8 cellular contexts compared by ENCODE assay signal in genomic region chr7:96321041-96321669, GRCh38. TPM values are rescaled to one million over a fixed set of nuclear protein-coding genes. Genes with fewer than 3 reads are reported as not detected.
DNase-seq lines count a peak whose midpoint lies in the region; ATAC-seq and TF ChIP-seq lines count a peak whose summit lies in the region.

No MANE protein-coding gene starts in this region.

- peaks cover 5% of the 10 kb centered on the region for H3K27me3 Mint-ChIP-seq in activated T-cell treated with anti-CD3 and anti-CD28 coated beads, Interleukin-2, amount 50 U/mL, for 72 hours (ENCODE audit: low read depth)
- no peaks in the 10 kb centered on the region for H3K27me3 Mint-ChIP-seq in naive thymus-derived CD8-positive, alpha-beta T cell

- ATAC-seq in GM19438 (IDR thresholded peaks at IDR 0.05; ENCODE audit: low read depth, unreplicated experiment) (peak; percentile 55), HG03558 (IDR thresholded peaks at IDR 0.05; ENCODE audit: extremely low read depth, unreplicated experiment) (peak; percentile 19)
- peak; percentile 38 to 42 for ATAC-seq in activated T-cell treated with anti-CD3 and anti-CD28 coated beads, Interleukin-2, amount 50 U/mL, for 72 hours (replicated peaks in 1 of 2)
- ATAC-seq in naive thymus-derived CD8-positive, alpha-beta T cell, result peak in 1 of 2 donors; percentile 44

- peak overlapping the region; percentile 97 for H3K4me3 ChIP-seq in suprapubic skin

- H3K27ac ChIP-seq in suprapubic skin, result peak overlapping the region; percentile 97

- H3K4me3 Mint-ChIP-seq in activated T-cell treated with anti-CD3 and anti-CD28 coated beads, Interleukin-2, amount 50 U/mL, for 72 hours, result peak overlapping the region; percentile 94 to 96
- peak overlapping the region; percentile 88 to 96 (median 91) for H3K4me3 Mint-ChIP-seq in naive thymus-derived CD8-positive, alpha-beta T cell

- under 1% methylated on average over 17 of the region's 22 CpGs for WGBS in suprapubic skin

- H3K9me3 Mint-ChIP-seq in activated T-cell treated with anti-CD3 and anti-CD28 coated beads, Interleukin-2, amount 50 U/mL, for 72 hours, result no peaks in the 10 kb centered on the region
- H3K9me3 Mint-ChIP-seq in naive thymus-derived CD8-positive, alpha-beta T cell, result no peaks in the 10 kb centered on the region

- H3K36me3 ChIP-seq in suprapubic skin, result no peaks in the 10 kb centered on the region

- no peaks in the 10 kb centered on the region for H3K9me3 ChIP-seq in suprapubic skin

- DNase-seq in Caki2 (ENCODE audit: low read depth) (peak; percentile 85), NCI-H774 (lab: John Stamatoyannopoulos, UW) (peak; percentile 56), fibroblast of peridontal ligament (ENCODE audit: extremely low read depth) (peak; percentile 82), suprapubic skin (ENCODE audit: low spot score in 2 of 2) (peak; percentile 89 to 93)
- DNase-seq in activated T-cell treated with anti-CD3 and anti-CD28 coated beads, Interleukin-2, amount 50 U/mL, for 72 hours, result peak; percentile 54 to 58
- peak in 5 of 10 donors; percentile 9 to 69 (median 30) for DNase-seq in naive thymus-derived CD8-positive, alpha-beta T cell

- H3K4me1 Mint-ChIP-seq in activated T-cell treated with anti-CD3 and anti-CD28 coated beads, Interleukin-2, amount 50 U/mL, for 72 hours (ENCODE audit: low read depth), result peaks cover 32% of the 10 kb centered on the region
- H3K4me1 Mint-ChIP-seq in naive thymus-derived CD8-positive, alpha-beta T cell, result peaks cover 10 to 29% (median 24%) of the 10 kb centered on the region in 4 donors

- no peak for TF ChIP-seq EP300 in suprapubic skin (IDR thresholded peaks at IDR 0.05)

- H3K36me3 Mint-ChIP-seq in activated T-cell treated with anti-CD3 and anti-CD28 coated beads, Interleukin-2, amount 50 U/mL, for 72 hours (ENCODE audit: insufficient read depth in 2 of 2), result no peaks in the 10 kb centered on the region
- no peaks in the 10 kb centered on the region for H3K36me3 Mint-ChIP-seq in naive thymus-derived CD8-positive, alpha-beta T cell

- peaks cover 39% of the 10 kb centered on the region for H3K4me1 ChIP-seq in suprapubic skin

- H3K27me3 ChIP-seq in suprapubic skin, result no peaks in the 10 kb centered on the region

- peak in 1 of 2 donors; percentile 53 for TF ChIP-seq POLR2A in suprapubic skin (IDR thresholded peaks at IDR 0.05)

- no peak for TF ChIP-seq CTCF in suprapubic skin (IDR thresholded peaks at IDR 0.05)

- peak overlapping the region; percentile 94 for H3K27ac Mint-ChIP-seq in activated T-cell treated with anti-CD3 and anti-CD28 coated beads, Interleukin-2, amount 50 U/mL, for 72 hours
- H3K27ac Mint-ChIP-seq in naive thymus-derived CD8-positive, alpha-beta T cell, result peak overlapping the region; percentile 80 to 94 (median 92)

- POLR2A ChIA-PET in naive thymus-derived CD8-positive, alpha-beta T cell (lab: Charles Lee), result interaction anchor here (0.6 kb wide), 1 partner anchor 15 kb away, joined by 3 read pairs; no protein-coding TSS in a partner anchor

- in situ Hi-C loops in Caki2 (cut with HindIII; ENCODE audit: low pct_unique_long_range_greater_than_20kb, low sequenced_read_pairs), result no loop called here

RNA-seq across cellular contexts. Expression of gene SLC25A13, which starts 0.7 kb away (rescaled TPM):
- 30.7 and 45.0 TPM in 2 replicates for total RNA-seq in Caki2 (2014; rRNA removed; shearing (Covaris generic); ENCODE audit: low replicate concordance)
- total RNA-seq in activated T-cell treated with anti-CD3 and anti-CD28 coated beads, Interleukin-2, amount 50 U/mL, for 72 hours, result 1 to 10 TPM; 6.1 to 8.4 TPM
- total RNA-seq in naive thymus-derived CD8-positive, alpha-beta T cell, result 10 to 100 TPM in 1 of 2 experiments, 1 to 10 TPM in 1; 8.2 to 12.1 TPM
- polyA plus RNA-seq in naive thymus-derived CD8-positive, alpha-beta T cell, result 1 to 10 TPM; 3.1 to 5.8 (median 3.6) TPM
- total RNA-seq in suprapubic skin, result 10 to 100 TPM; 35.6 to 55.8 (median 42.5) TPM
